Comparison of ENCODE assay signal across 32 cellular contexts in genomic region chr5:118115791-118116190, GRCh38.
DNase-seq lines count a peak whose midpoint lies in the region; ATAC-seq and TF ChIP-seq lines count a peak whose summit lies in the region.
"Had no signal": no experiment of that assay in that cellular context is flagged by ENCODE, and none has a peak within 500 bp of the region (broad histone marks: within the 10 kb centered on the region; RNA-seq: fewer than 3 reads in every experiment).

No MANE protein-coding gene starts in this region.

- no peaks in the 10 kb centered on the region for H3K9me3 Mint-ChIP-seq in progenitor cell of endocrine pancreas (ENCODE audit: low read depth)
- H3K9me3 Mint-ChIP-seq: activated CD4-positive, alpha-beta T cell treated with anti-CD3 and anti-CD28 coated beads, Interleukin-2, amount 10 ng/mL, durations not matched to agents 24 days and 14 days had no signal

- TF ChIP-seq CTCF in astrocyte of the spinal cord (IDR thresholded peaks at IDR 0.05; ENCODE audit: low read depth, low read length) (no peak), GM13977 (IDR thresholded peaks at IDR 0.05; ENCODE audit: extremely low read depth, insufficient read depth, missing control alignments) (no peak), progenitor cell of endocrine pancreas (IDR thresholded peaks at IDR 0.05; ENCODE audit: unreplicated experiment) (no peak)

- no peak overlapping the region for H3K27ac Mint-ChIP-seq in progenitor cell of endocrine pancreas
- H3K27ac Mint-ChIP-seq: activated CD4-positive, alpha-beta T cell treated with anti-CD3 and anti-CD28 coated beads, Interleukin-2, amount 10 ng/mL, durations not matched to agents 24 days and 14 days; CD4-positive, alpha-beta T cell; dendritic cell treated with granulocyte-macrophage colony-stimulating factor and Interleukin-4, amounts not matched to agents 40 ng/mL and 50 ng/mL, for 4 days; endodermal cell; natural killer cell; stimulated activated memory B cell treated with anti-CD40 and anti-IgM and Interleukin-4, amounts not matched to agents 10 μg/mL and 1 μg/mL and 100 μg/mL, for 72 hours had no signal

- no peaks in the 10 kb centered on the region for H3K4me1 Mint-ChIP-seq in progenitor cell of endocrine pancreas (ENCODE audit: low read depth)
- H3K4me1 Mint-ChIP-seq: activated CD4-positive, alpha-beta T cell treated with anti-CD3 and anti-CD28 coated beads, Interleukin-2, amount 10 ng/mL, durations not matched to agents 24 days and 14 days; natural killer cell; stimulated activated memory B cell treated with anti-CD40 and anti-IgM and Interleukin-4, amounts not matched to agents 10 μg/mL and 1 μg/mL and 100 μg/mL, for 72 hours had no signal

- DNase-seq in A172 (ENCODE audit: low spot score) = peak; percentile 47
- peak; percentile 20 for DNase-seq in HS-5 (ENCODE audit: low read depth)
- peak; percentile 14 for DNase-seq in astrocyte of the spinal cord (ENCODE audit: low read depth, low spot score)
- peak; percentile 76 for DNase-seq in islet precursor cell
- DNase-seq in posterior vena cava (ENCODE audit: low spot score) = no peak
- no peak for DNase-seq in GM13977 (ENCODE audit: low spot score)
- no peak for DNase-seq in progenitor cell of endocrine pancreas (ENCODE audit: low spot score, unreplicated experiment)
- DNase-seq: 8988T; activated CD4-positive, alpha-beta T cell treated with anti-CD3 and anti-CD28 coated beads, Interleukin-2, amount 10 ng/mL, durations not matched to agents 24 days and 14 days; activated gamma-delta T cell treated with Interleukin-2 at 50 U/mL for 16 hours; activated T-cell treated with anti-CD3 and anti-CD28 coated beads, Interleukin-2, amount 50 U/mL, for 1 hour; AML-193; CD4-positive, alpha-beta T cell; DMS79 treated with DMSO at 0.1 percent for 48 hours; endodermal cell; GM23248; Kasumi-1; lower lobe of right lung; mucosa of descending colon; natural killer cell; NCI-H446 treated with DMSO at 0.1 percent for 48 hours; NCI-H82; nucleus accumbens; RPMI8226; substantia nigra; trophoblast cell had no signal

- H3K4me3 ChIP-seq in astrocyte of the spinal cord (ENCODE audit: low read depth, low read length) = no peak overlapping the region
- H3K4me3 ChIP-seq: ascending aorta, GM23248, lower lobe of right lung, mucosa of descending colon, SJSA1 had no signal

- no peaks in the 10 kb centered on the region for H3K36me3 Mint-ChIP-seq in progenitor cell of endocrine pancreas (ENCODE audit: insufficient read depth)
- H3K36me3 Mint-ChIP-seq: natural killer cell; stimulated activated memory B cell treated with anti-CD40 and anti-IgM and Interleukin-4, amounts not matched to agents 10 μg/mL and 1 μg/mL and 100 μg/mL, for 72 hours had no signal

- in situ Hi-C loops in astrocyte of the spinal cord (cut with HindIII; ENCODE audit: low sequenced_read_pairs) (no loop called here), GM13977 (cut with MboI; ENCODE audit: low pct_unique_long_range_greater_than_20kb, low sequenced_read_pairs, unreplicated experiment) (no loop called here)

- no peak overlapping the region for H3K4me3 Mint-ChIP-seq in progenitor cell of endocrine pancreas (ENCODE audit: low read depth)
- H3K4me3 Mint-ChIP-seq: activated CD4-positive, alpha-beta T cell treated with anti-CD3 and anti-CD28 coated beads, Interleukin-2, amount 10 ng/mL, durations not matched to agents 24 days and 14 days; CD4-positive, alpha-beta T cell; dendritic cell treated with granulocyte-macrophage colony-stimulating factor and Interleukin-4, amounts not matched to agents 40 ng/mL and 50 ng/mL, for 4 days; endodermal cell; natural killer cell; stimulated activated memory B cell treated with anti-CD40 and anti-IgM and Interleukin-4, amounts not matched to agents 10 μg/mL and 1 μg/mL and 100 μg/mL, for 72 hours had no signal

- no peaks in the 10 kb centered on the region for H3K27me3 Mint-ChIP-seq in progenitor cell of endocrine pancreas
- H3K27me3 Mint-ChIP-seq: activated CD4-positive, alpha-beta T cell treated with anti-CD3 and anti-CD28 coated beads, Interleukin-2, amount 10 ng/mL, durations not matched to agents 24 days and 14 days; CD4-positive, alpha-beta T cell; dendritic cell treated with granulocyte-macrophage colony-stimulating factor and Interleukin-4, amounts not matched to agents 40 ng/mL and 50 ng/mL, for 4 days; stimulated activated memory B cell treated with anti-CD40 and anti-IgM and Interleukin-4, amounts not matched to agents 10 μg/mL and 1 μg/mL and 100 μg/mL, for 72 hours had no signal

- intact Hi-C loops in posterior vena cava (cut with DNase I) = no loop called here

- ATAC-seq in HG02571 (IDR thresholded peaks at IDR 0.05; ENCODE audit: unreplicated experiment) = no peak
- ATAC-seq: esophagus mucosa; lower lobe of right lung; mucosa of descending colon; natural killer cell; stimulated activated memory B cell treated with anti-CD40 and anti-IgM and Interleukin-4, amounts not matched to agents 10 μg/mL and 1 μg/mL and 100 μg/mL, for 72 hours had no signal

Comparison
In these comparisons a context has a peak if more than half of its experiments do, and no peak if none do; other contexts are left out.
1. DNase-seq: peak in A172 (single experiment), HS-5 (single experiment), astrocyte of the spinal cord (single experiment) and islet precursor cell (single experiment); none in posterior vena cava (single experiment), GM13977 (single experiment) and progenitor cell of endocrine pancreas (single experiment).